In the genomic region with DNA sequence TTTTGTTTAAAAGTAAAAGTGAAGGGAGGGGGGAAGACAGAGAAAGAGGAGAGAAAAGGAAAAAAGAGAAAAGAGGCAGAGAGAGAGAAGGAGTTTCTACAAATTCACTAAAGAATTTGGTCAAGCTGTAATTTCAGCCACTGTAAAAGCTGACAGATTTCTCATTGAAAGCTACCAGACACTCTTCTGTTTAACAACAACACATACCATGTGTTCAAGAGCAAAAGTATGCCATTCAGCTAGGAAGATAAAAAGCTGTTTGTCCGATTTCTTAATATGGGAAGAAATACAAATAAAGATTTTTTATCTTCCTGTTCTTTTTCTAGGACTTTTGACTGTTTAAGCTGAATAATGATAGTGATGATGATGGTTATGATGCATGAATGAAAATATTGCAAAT, we compare ENCODE assay signal across 22 cellular contexts.
A peak's percentile ranks its signal among the peaks of the same experiment; 100 is the strongest.
DNase-seq lines count a peak whose midpoint lies in the region; ATAC-seq and TF ChIP-seq lines count a peak whose summit lies in the region.
"Had no signal": no experiment of that assay in that cellular context is flagged by ENCODE, and none has a peak within 500 bp of the region (broad histone marks: within the 10 kb centered on the region; RNA-seq: fewer than 3 reads in every experiment).

No MANE protein-coding gene starts in this region.

- no peaks in the 10 kb centered on the region for H3K27me3 Mint-ChIP-seq in mesothelial cell of epicardium (ENCODE audit: low read depth)
- no peaks in the 10 kb centered on the region for H3K27me3 Mint-ChIP-seq in activated CD8-positive, alpha-beta T cell treated with anti-CD3 and anti-CD28 coated beads, Interleukin-2, amount 10 ng/mL, durations not matched to agents 7 days and 5 days (ENCODE audit: low read depth)

- POLR2A ChIA-PET in HEK293 (lab: Yijun Ruan, JAX): no interaction called here
- POLR2A ChIA-PET in activated CD8-positive, alpha-beta T cell treated with anti-CD3 and anti-CD28 coated beads, Interleukin-2, amount 10 ng/mL, durations not matched to agents 7 days and 5 days (lab: Charles Lee): no interaction called here

- peaks cover 15% of the 10 kb centered on the region for H3K9me3 Mint-ChIP-seq in mesothelial cell of epicardium
- H3K9me3 Mint-ChIP-seq in activated CD8-positive, alpha-beta T cell treated with anti-CD3 and anti-CD28 coated beads, Interleukin-2, amount 10 ng/mL, durations not matched to agents 7 days and 5 days (ENCODE audit: insufficient read depth): no peaks in the 10 kb centered on the region

- ATAC-seq in activated CD8-positive, alpha-beta T cell treated with anti-CD3 and anti-CD28 coated beads, Interleukin-2, amount 10 ng/mL, durations not matched to agents 7 days and 5 days: no peak
- ATAC-seq: HepG2 had no signal

- H3K27ac ChIP-seq in HEK293 (ENCODE audit: extremely low read depth, low read depth, low read length): no peak overlapping the region
- H3K27ac ChIP-seq: SJSA1 had no signal

- H3K4me3 Mint-ChIP-seq in mesothelial cell of epicardium: no peak overlapping the region
- H3K4me3 Mint-ChIP-seq in activated CD8-positive, alpha-beta T cell treated with anti-CD3 and anti-CD28 coated beads, Interleukin-2, amount 10 ng/mL, durations not matched to agents 7 days and 5 days: no peak overlapping the region

- peaks cover 3% of the 10 kb centered on the region for H3K36me3 Mint-ChIP-seq in mesothelial cell of epicardium
- H3K36me3 Mint-ChIP-seq in activated CD8-positive, alpha-beta T cell treated with anti-CD3 and anti-CD28 coated beads, Interleukin-2, amount 10 ng/mL, durations not matched to agents 7 days and 5 days (ENCODE audit: low read depth): no peaks in the 10 kb centered on the region

- DNase-seq in fibroblast of pulmonary artery (ENCODE audit: low read depth): peak; percentile 21
- DNase-seq in mesothelial cell of epicardium (ENCODE audit: low spot score in 2 of 2, unreplicated experiment in 2 of 2): no peak
- no peak for DNase-seq in DMS79 treated with DMSO at 0.1 percent for 48 hours (lab: John Stamatoyannopoulos, UW)
- DNase-seq in MV-4-11 (lab: John Stamatoyannopoulos, UW): no peak
- no peak for DNase-seq in T-helper 2 cell
- DNase-seq in activated CD8-positive, alpha-beta T cell treated with anti-CD3 and anti-CD28 coated beads, Interleukin-2, amount 10 ng/mL, durations not matched to agents 7 days and 5 days: no peak
- DNase-seq: ACHN, Calu3, DND-41, H7, Karpas-422, NCI-H1105 treated with DMSO at 0.1 percent for 48 hours, NCI-H146, NCI-H1930, NCI-H446 treated with DMSO at 0.1 percent for 48 hours, NCI-H526, NCI-H82, Right ventricle myocardium superior, RPMI8226 had no signal

- H3K4me1 ChIP-seq in HEK293 (ENCODE audit: control insufficient read depth, insufficient read depth, low read length): no peaks in the 10 kb centered on the region
- H3K4me1 ChIP-seq: SJSA1 had no signal

- peak overlapping the region; percentile 70 for H3K27ac Mint-ChIP-seq in mesothelial cell of epicardium
- H3K27ac Mint-ChIP-seq in activated CD8-positive, alpha-beta T cell treated with anti-CD3 and anti-CD28 coated beads, Interleukin-2, amount 10 ng/mL, durations not matched to agents 7 days and 5 days: no peak overlapping the region

- no peaks in the 10 kb centered on the region for H3K9me3 ChIP-seq in HEK293 (ENCODE audit: control insufficient read depth, insufficient read depth, low read depth, low read length)
- H3K9me3 ChIP-seq: SJSA1 had no signal

- no peak for TF ChIP-seq CTCF in HEK293 (tag by site-specific recombination; IDR thresholded peaks at IDR 0.05)
- no peak for TF ChIP-seq CTCF in fibroblast of pulmonary artery (IDR thresholded peaks at IDR 0.05; ENCODE audit: low read length, missing control alignments)
- TF ChIP-seq CTCF in mesothelial cell of epicardium (IDR thresholded peaks at IDR 0.05; ENCODE audit: unreplicated experiment): no peak

- peaks cover 9% of the 10 kb centered on the region for H3K4me1 Mint-ChIP-seq in mesothelial cell of epicardium
- H3K4me1 Mint-ChIP-seq in activated CD8-positive, alpha-beta T cell treated with anti-CD3 and anti-CD28 coated beads, Interleukin-2, amount 10 ng/mL, durations not matched to agents 7 days and 5 days (ENCODE audit: low read depth): no peaks in the 10 kb centered on the region

- H3K36me3 ChIP-seq in HEK293 (ENCODE audit: control insufficient read depth in 2 of 2, insufficient read depth in 1 of 2, low read length in 2 of 2): no peaks in the 10 kb centered on the region
- H3K36me3 ChIP-seq: SJSA1 had no signal

- H3K4me3 ChIP-seq in HEK293 (ENCODE audit: low read depth, low read length) (no peak overlapping the region), fibroblast of pulmonary artery (replicated peaks; ENCODE audit: low read depth, low read length) (no peak overlapping the region)
- H3K4me3 ChIP-seq: SJSA1 had no signal

- CTCF ChIA-PET in HEK293 (lab: Yijun Ruan, JAX): no interaction called here
- CTCF ChIA-PET in activated CD8-positive, alpha-beta T cell treated with anti-CD3 and anti-CD28 coated beads, Interleukin-2, amount 10 ng/mL, durations not matched to agents 7 days and 5 days (lab: Charles Lee): interaction anchor here (0.7 kb wide), 1 partner anchor 28 kb away, joined by 3 read pairs; no protein-coding TSS in a partner anchor

TF ChIP-seq in HEK293, 187 proteins besides CTCF, POLR2A, EP300 and RAD21:
- no peak for TF ChIP-seq SCRT1 (tag by site-specific recombination; IDR thresholded peaks at IDR 0.05; ENCODE audit: borderline replicate concordance)
- TF ChIP-seq ZNF292 (tag by site-specific recombination; IDR thresholded peaks at IDR 0.05; ENCODE audit: borderline replicate concordance, low read depth): no peak
- TF ChIP-seq, protein P1, sequence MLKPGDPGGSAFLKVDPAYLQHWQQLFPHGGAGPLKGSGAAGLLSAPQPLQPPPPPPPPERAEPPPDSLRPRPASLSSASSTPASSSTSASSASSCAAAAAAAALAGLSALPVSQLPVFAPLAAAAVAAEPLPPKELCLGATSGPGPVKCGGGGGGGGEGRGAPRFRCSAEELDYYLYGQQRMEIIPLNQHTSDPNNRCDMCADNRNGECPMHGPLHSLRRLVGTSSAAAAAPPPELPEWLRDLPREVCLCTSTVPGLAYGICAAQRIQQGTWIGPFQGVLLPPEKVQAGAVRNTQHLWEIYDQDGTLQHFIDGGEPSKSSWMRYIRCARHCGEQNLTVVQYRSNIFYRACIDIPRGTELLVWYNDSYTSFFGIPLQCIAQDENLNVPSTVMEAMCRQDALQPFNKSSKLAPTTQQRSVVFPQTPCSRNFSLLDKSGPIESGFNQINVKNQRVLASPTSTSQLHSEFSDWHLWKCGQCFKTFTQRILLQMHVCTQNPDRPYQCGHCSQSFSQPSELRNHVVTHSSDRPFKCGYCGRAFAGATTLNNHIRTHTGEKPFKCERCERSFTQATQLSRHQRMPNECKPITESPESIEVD (tag by site-specific recombination; IDR thresholded peaks at IDR 0.05): no peak
- TF ChIP-seq ZNF48 (tag by site-specific recombination; IDR thresholded peaks at IDR 0.05): no peak
- peak; percentile 73 for TF ChIP-seq PRDM1 (tag by site-specific recombination; IDR thresholded peaks at IDR 0.05)
